Comparison of ENCODE assay signal across 8 cellular contexts in genomic region chr19:36488816-36489138, GRCh38. TPM values are rescaled to one million over a fixed set of nuclear protein-coding genes. Genes with fewer than 3 reads are reported as not detected.
A peak's percentile ranks its signal among the peaks of the same experiment; 100 is the strongest.
DNase-seq lines count a peak whose midpoint lies in the region; ATAC-seq and TF ChIP-seq lines count a peak whose summit lies in the region.

No MANE protein-coding gene starts in this region.

- ATAC-seq in CD4-positive, CD25-positive, alpha-beta regulatory T cell (ENCODE audit: low read depth in 2 of 2): peak; percentile 16 to 19
- ATAC-seq in GM19043 (IDR thresholded peaks at IDR 0.05; ENCODE audit: low read depth, unreplicated experiment) (peak; percentile 21), HG03520 (IDR thresholded peaks at IDR 0.05; ENCODE audit: unreplicated experiment) (peak; percentile 26)

- peak overlapping the region; percentile 78 for H4K8ac ChIP-seq in mesenchymal stem cell (ENCODE audit: low read length)

- H3K9ac ChIP-seq in mesenchymal stem cell (ENCODE audit: low read length): peak overlapping the region; percentile 98

- peak overlapping the region; percentile 89 for H3K4me2 ChIP-seq in mesenchymal stem cell (ENCODE audit: low read length, poor library complexity, severe bottlenecking)

- no peak for TF ChIP-seq CTCF in choroid plexus epithelial cell (conservative IDR thresholded peaks at IDR 0.05; ENCODE audit: low read depth, low read length)

- no peaks in the 10 kb centered on the region for H3K36me3 ChIP-seq in CD4-positive, CD25-positive, alpha-beta regulatory T cell (ENCODE audit: control insufficient read depth, insufficient read depth, low read length)
- H3K36me3 ChIP-seq in SJSA1: no peaks in the 10 kb centered on the region; the same call in 1 of the 2 replicates
- H3K36me3 ChIP-seq in mesenchymal stem cell (ENCODE audit: control insufficient read depth in 1 of 2, insufficient read depth in 2 of 2, low read depth in 1 of 2, low read length in 2 of 2): peaks cover 2 to 10% of the 10 kb centered on the region in 2 experiments

- H3K18ac ChIP-seq in mesenchymal stem cell (ENCODE audit: low read depth in 1 of 2, low read length in 2 of 2): peak overlapping the region; percentile 16 to 82

- H3K36me3 Mint-ChIP-seq in CD4-positive, CD25-positive, alpha-beta regulatory T cell: peaks cover 10% of the 10 kb centered on the region

- peak in 1 of 3 donors; percentile 15 for DNase-seq in CD4-positive, CD25-positive, alpha-beta regulatory T cell
- DNase-seq in SJSA1 (ENCODE audit: low read depth in 1 of 2, low spot score in 2 of 2) (no peak), choroid plexus epithelial cell (ENCODE audit: low read depth) (no peak), mesenchymal stem cell (no peak), superior temporal gyrus (ENCODE audit: extremely low spot score) (peak; percentile 25), midbrain (lab: John Stamatoyannopoulos, UW) (no peak)

- H3K4me1 Mint-ChIP-seq in CD4-positive, CD25-positive, alpha-beta regulatory T cell: peaks cover 17 to 50% (median 26%) of the 10 kb centered on the region in 4 donors

- peak overlapping the region; percentile 89 for H3K4me3 ChIP-seq in CD4-positive, CD25-positive, alpha-beta regulatory T cell (ENCODE audit: low read depth, low read length)
- H3K4me3 ChIP-seq in SJSA1 (peak overlapping the region; percentile 70), choroid plexus epithelial cell (ENCODE audit: low read depth, low read length) (peak overlapping the region; percentile 96), mesenchymal stem cell (ENCODE audit: insufficient read depth in 1 of 2, low read depth in 1 of 2, low read length in 2 of 2) (peak overlapping the region; percentile 82 to 99)

- no peak overlapping the region for H2BK5ac ChIP-seq in mesenchymal stem cell (ENCODE audit: low read depth, low read length, poor library complexity, severe bottlenecking)

- no peak overlapping the region for H2BK120ac ChIP-seq in mesenchymal stem cell (ENCODE audit: low read depth, low read length)

- H3K14ac ChIP-seq in mesenchymal stem cell (ENCODE audit: low read length in 2 of 2): peak overlapping the region in 1 of 2 experiments; percentile 97

- peaks cover 4% of the 10 kb centered on the region for H3K27me3 Mint-ChIP-seq in CD4-positive, CD25-positive, alpha-beta regulatory T cell

- peak overlapping the region; percentile 47 to 70 for H3K4ac ChIP-seq in mesenchymal stem cell (ENCODE audit: low read depth in 1 of 2, low read length in 2 of 2)

- peak overlapping the region; percentile 86 for H4K91ac ChIP-seq in mesenchymal stem cell (ENCODE audit: low read length)

- H3K4me3 Mint-ChIP-seq in CD4-positive, CD25-positive, alpha-beta regulatory T cell: peak overlapping the region; percentile 96 to 100 (median 98)

- peak overlapping the region; percentile 93 for H3K27ac ChIP-seq in CD4-positive, CD25-positive, alpha-beta regulatory T cell (ENCODE audit: insufficient read depth, low read length, poor library complexity, severe bottlenecking)
- H3K27ac ChIP-seq in SJSA1 (0 out of 2 replicates have a peak overlapping the region, but pooled peaks have one; percentile 88), mesenchymal stem cell (ENCODE audit: low read length, poor library complexity, severe bottlenecking) (peak overlapping the region; percentile 56)

- 6% methylated on average over 12 of the region's 12 CpGs for WGBS in mesenchymal stem cell

- no peak overlapping the region for H3K23ac ChIP-seq in mesenchymal stem cell (ENCODE audit: low read length in 2 of 2)

- H3K9me3 Mint-ChIP-seq in CD4-positive, CD25-positive, alpha-beta regulatory T cell: peaks cover 0 to 35% (median 5%) of the 10 kb centered on the region in 7 donors

- H3K4me1 ChIP-seq in CD4-positive, CD25-positive, alpha-beta regulatory T cell (ENCODE audit: control insufficient read depth, insufficient read depth, low read length, poor library complexity, severe bottlenecking): peaks cover 21% of the 10 kb centered on the region
- H3K4me1 ChIP-seq in SJSA1 (replicated peaks) (peaks cover 8% of the 10 kb centered on the region; the same call in 1 of the 2 replicates), mesenchymal stem cell (ENCODE audit: control insufficient read depth, insufficient read depth, low read depth, low read length) (peaks cover 3% of the 10 kb centered on the region)

- H3K9me3 ChIP-seq in CD4-positive, CD25-positive, alpha-beta regulatory T cell (ENCODE audit: control insufficient read depth in 2 of 2, low read length in 2 of 2): peaks cover under 1 to 14% of the 10 kb centered on the region in 2 experiments
- H3K9me3 ChIP-seq in SJSA1 (replicated peaks) (peaks cover 5% of the 10 kb centered on the region; the same call in 1 of the 2 replicates), mesenchymal stem cell (ENCODE audit: control insufficient read depth, low read length) (peaks cover 4% of the 10 kb centered on the region)

- H2BK15ac ChIP-seq in mesenchymal stem cell (ENCODE audit: low read depth, poor library complexity, severe bottlenecking): no peak overlapping the region

- H3K27me3 ChIP-seq in CD4-positive, CD25-positive, alpha-beta regulatory T cell (ENCODE audit: control insufficient read depth, insufficient read depth, low read length): no peaks in the 10 kb centered on the region
- no peaks in the 10 kb centered on the region for H3K27me3 ChIP-seq in SJSA1 (replicated peaks)
- H3K27me3 ChIP-seq in mesenchymal stem cell (ENCODE audit: control insufficient read depth in 1 of 2, insufficient read depth in 1 of 2, low read length in 2 of 2): no peaks in the 10 kb centered on the region

- peak overlapping the region; percentile 100 for H3K27ac Mint-ChIP-seq in CD4-positive, CD25-positive, alpha-beta regulatory T cell

- H2BK12ac ChIP-seq in mesenchymal stem cell (ENCODE audit: low read length in 2 of 2): no peak overlapping the region

- peaks cover 15% of the 10 kb centered on the region for H3K79me1 ChIP-seq in mesenchymal stem cell (replicated peaks; ENCODE audit: low read length, poor library complexity, severe bottlenecking)

- peak overlapping the region; percentile 96 for H2AFZ ChIP-seq in mesenchymal stem cell (ENCODE audit: low read depth, low read length)

- no peak overlapping the region for H2AK5ac ChIP-seq in mesenchymal stem cell (ENCODE audit: low read length, severe bottlenecking)

RNA-seq across cellular contexts. Expression of gene ZNF566, which starts 0.6 kb away (rescaled TPM):
- 7.9 TPM for total RNA-seq in CD4-positive, CD25-positive, alpha-beta regulatory T cell
- polyA plus RNA-seq in CD4-positive, CD25-positive, alpha-beta regulatory T cell: 10 to 100 TPM; 13.9 to 20.7 (median 19.1) TPM
- 3.6 and 3.7 TPM in 2 replicates for total RNA-seq in SJSA1 (2014; rRNA removed; shearing (Covaris generic))
- 3.2 TPM for polyA plus RNA-seq in mesenchymal stem cell (2013, experiment 1 of 2)
- 3.8 TPM for polyA plus RNA-seq in mesenchymal stem cell (2013, experiment 2 of 2)

RNA-seq across cellular contexts. Expression of gene ZNF260, which starts 39.3 kb away (rescaled TPM):
- 3.2 TPM for total RNA-seq in CD4-positive, CD25-positive, alpha-beta regulatory T cell
- polyA plus RNA-seq in CD4-positive, CD25-positive, alpha-beta regulatory T cell: 10 to 100 TPM in 2 of 4 donors, 1 to 10 TPM in 2; 5.5 to 11.1 (median 8.3) TPM
- total RNA-seq in SJSA1 (2014; rRNA removed; shearing (Covaris generic)): 6.9 and 7.7 TPM in 2 replicates
- polyA plus RNA-seq in mesenchymal stem cell (2013, experiment 1 of 2): 9.6 TPM
- polyA plus RNA-seq in mesenchymal stem cell (2013, experiment 2 of 2): 9.5 TPM
